In genomic region chr15:31360843-31361763, GRCh38 we compare ENCODE assay signal across 8 cellular contexts. TPM values are rescaled to one million over a fixed set of nuclear protein-coding genes. Genes with fewer than 3 reads are reported as not detected.
DNase-seq lines count a peak whose midpoint lies in the region; ATAC-seq, FAIRE-seq and TF ChIP-seq lines count a peak whose summit lies in the region.

No MANE protein-coding gene starts in this region.

- H3K27me3 ChIP-seq in K562 (ENCODE audit: control insufficient read depth in 2 of 2, insufficient read depth in 2 of 2, low read length in 2 of 2) (no peaks in the 10 kb centered on the region), brain microvascular endothelial cell (replicated peaks) (no peaks in the 10 kb centered on the region)
- H3K27me3 ChIP-seq in naive thymus-derived CD4-positive, alpha-beta T cell (ENCODE audit: control insufficient read depth in 2 of 2, insufficient read depth in 2 of 2, low read length in 2 of 2): no peaks in the 10 kb centered on the region

- no peak for TF ChIP-seq EP300 in K562 (IDR thresholded peaks at IDR 0.05; ENCODE audit: low read length)

- H3K36me3 ChIP-seq in K562 (ENCODE audit: control insufficient read depth, insufficient read depth, low read length) (no peaks in the 10 kb centered on the region), brain microvascular endothelial cell (replicated peaks) (no peaks in the 10 kb centered on the region)
- H3K36me3 ChIP-seq in naive thymus-derived CD4-positive, alpha-beta T cell (ENCODE audit: control insufficient read depth in 2 of 3, insufficient read depth in 3 of 3, low read length in 3 of 3): no peaks in the 10 kb centered on the region

- intact Hi-C loops in K562 (cut with micrococcal nuclease): no loop called here
- intact Hi-C loops in naive thymus-derived CD4-positive, alpha-beta T cell (cut with micrococcal nuclease): loop anchor here (1.0 to 2.0 kb wide), 13 partner anchors 8 to 160 kb away; partner anchors contain the start of gene KLF13 (in 1 of the 2)

- TF ChIP-seq POLR2A in GM12892 (IDR thresholded peaks at IDR 0.05; ENCODE audit: low read depth, low read length) (peak; percentile 38; the same call in 1 of the 2 replicates), K562 (conservative IDR thresholded peaks at IDR 0.05) (no peak)

- POLR2A ChIA-PET in T-cell (lab: Charles Lee): interaction anchor here (0.9 to 1.9 kb wide), 5 partner anchors 13 to 97 kb away, joined by 3 to 8 read pairs (median 4); partner anchors contain the start of gene KLF13 (in 1 of the 2)
- POLR2A ChIA-PET in K562 (lab: Yijun Ruan, JAX): interaction anchor here (0.6 to 1.1 kb wide), 4 partner anchors 13 to 127 kb away, joined by 3 to 5 read pairs (median 4); no protein-coding TSS in a partner anchor
- POLR2A ChIA-PET in naive thymus-derived CD4-positive, alpha-beta T cell (lab: Charles Lee): interaction anchor here (0.9 to 25.6 kb wide), 22 partner anchors 8 to 158 kb away, joined by 3 to 529 read pairs (median 5); partner anchors contain the start of gene KLF13

- CTCF ChIA-PET in T-cell (lab: Charles Lee): interaction anchor here (0.5 to 3.1 kb wide), 12 partner anchors 14 to 370 kb away, joined by 3 to 21 read pairs (median 4); partner anchors contain the start of gene KLF13 (in 1 of the 2)
- CTCF ChIA-PET in K562 (lab: Yijun Ruan, JAX; ENCODE audit: low intra/inter-chr PET ratio): no interaction called here
- CTCF ChIA-PET in naive thymus-derived CD4-positive, alpha-beta T cell (lab: Charles Lee): interaction anchor here (0.7 to 3.0 kb wide), 18 partner anchors 7 to 139 kb away, joined by 3 to 30 read pairs (median 4); no protein-coding TSS in a partner anchor

- H3K27ac Mint-ChIP-seq in T-cell: peak overlapping the region; percentile 96 to 98
- H3K27ac Mint-ChIP-seq in naive thymus-derived CD4-positive, alpha-beta T cell: peak overlapping the region; percentile 92 to 99 (median 97)

- no peaks in the 10 kb centered on the region for H3K9me3 ChIP-seq in K562 (replicated peaks; ENCODE audit: control insufficient read depth, insufficient read depth, low read depth, low read length)
- H3K9me3 ChIP-seq in naive thymus-derived CD4-positive, alpha-beta T cell (ENCODE audit: control insufficient read depth in 2 of 3, low read length in 3 of 3): no peaks in the 10 kb centered on the region

- no peaks in the 10 kb centered on the region for H3K9me3 Mint-ChIP-seq in T-cell
- H3K9me3 Mint-ChIP-seq in naive thymus-derived CD4-positive, alpha-beta T cell: no peaks in the 10 kb centered on the region

- H3K9ac ChIP-seq in K562 (ENCODE audit: insufficient read depth in 1 of 2, low read depth in 2 of 2, low read length in 2 of 2): peak overlapping the region in 1 of 2 experiments; percentile 53; a peak in 2 of 4 replicates

- H3K9me1 ChIP-seq in K562 (ENCODE audit: control insufficient read depth, insufficient read depth, low read length): no peaks in the 10 kb centered on the region

- no peak for TF ChIP-seq RAD21 in K562 (CRISPR knock-in tag; conservative IDR thresholded peaks at IDR 0.05 in 1 of 2, IDR thresholded peaks at IDR 0.05 in 1 of 2)

- peaks cover 20% of the 10 kb centered on the region for H3K36me3 Mint-ChIP-seq in T-cell
- H3K36me3 Mint-ChIP-seq in naive thymus-derived CD4-positive, alpha-beta T cell: peaks cover 4 to 37% (median 12%) of the 10 kb centered on the region in 5 donors

- ATAC-seq in GM21737 (IDR thresholded peaks at IDR 0.05; ENCODE audit: unreplicated experiment): peak; percentile 61
- ATAC-seq in T-cell (replicated peaks in 1 of 4): peak; percentile 79 to 84 (median 82)
- no peak for ATAC-seq in K562
- ATAC-seq in naive thymus-derived CD4-positive, alpha-beta T cell: peak; percentile 83

- H3K4me1 ChIP-seq in K562 (replicated peaks in 1 of 2; ENCODE audit: control insufficient read depth in 2 of 2, insufficient read depth in 2 of 2, low read length in 2 of 2): peaks cover 46 to 50% of the 10 kb centered on the region in 2 experiments
- H3K4me1 ChIP-seq in naive thymus-derived CD4-positive, alpha-beta T cell (ENCODE audit: control insufficient read depth in 2 of 2, insufficient read depth in 2 of 2, low read length in 2 of 2): peaks cover 91 to 93% of the 10 kb centered on the region in 2 donors

- no TSS peak for BruUV-seq in K562 (replicated peaks; lab: Mats Ljungman, UMichigan)

- no peak overlapping the region; the same call in 1 of the 2 replicates for H3K4me2 ChIP-seq in K562 (ENCODE audit: insufficient read depth, low read length)

- H3K79me2 ChIP-seq in K562 (ENCODE audit: control insufficient read depth, insufficient read depth, low read length): peaks cover 7% of the 10 kb centered on the region; the same call in 1 of the 3 replicates

- H3K4me1 Mint-ChIP-seq in T-cell: peaks cover 97 to 100% (median 99%) of the 10 kb centered on the region in 3 donors
- peaks cover 79 to 99% (median 97%) of the 10 kb centered on the region in 7 donors for H3K4me1 Mint-ChIP-seq in naive thymus-derived CD4-positive, alpha-beta T cell

- no peak for TF ChIP-seq CTCF in K562 (IDR thresholded peaks at IDR 0.05 in 2 of 3, conservative IDR thresholded peaks at IDR 0.05 in 1 of 3; ENCODE audit: insufficient read depth in 2 of 3, low read depth in 1 of 3, low read length in 3 of 3)
- TF ChIP-seq CTCF in brain microvascular endothelial cell (IDR thresholded peaks at IDR 0.05; ENCODE audit: low read depth, low read length, missing control alignments): no peak

- DNase-seq in GM12892 (ENCODE audit: insufficient read length) (peak; percentile 75), Kasumi-1 (lab: John Stamatoyannopoulos, UW) (peak; percentile 33 to 42), T-cell (peak; percentile 72 to 98 (median 91)), K562 (ENCODE audit: extremely low read depth in 1 of 4, low spot score in 3 of 4) (no peak), midbrain (lab: John Stamatoyannopoulos, UW) (no peak), brain microvascular endothelial cell (no peak)
- DNase-seq in naive thymus-derived CD4-positive, alpha-beta T cell: peak; percentile 53 to 98 (median 96)

- peak overlapping the region; percentile 64 to 94 (median 65) for H3K4me3 Mint-ChIP-seq in T-cell
- peak overlapping the region; percentile 76 to 95 (median 85) for H3K4me3 Mint-ChIP-seq in naive thymus-derived CD4-positive, alpha-beta T cell

- WGBS in K562 (ENCODE audit: insufficient coverage, low coverage, missing lambda C conversion rate): 61% methylated on average over 14 of the region's 17 CpGs

- FAIRE-seq in GM12892 (lab: Jason Lieb, UNC): peak; percentile 92
- no peak for FAIRE-seq in K562 (lab: Jason Lieb, UNC)

- H3K4me3 ChIP-seq in K562 (no peak overlapping the region), brain microvascular endothelial cell (ENCODE audit: low read depth, low read length) (no peak overlapping the region)
- H3K4me3 ChIP-seq in naive thymus-derived CD4-positive, alpha-beta T cell (ENCODE audit: low read length): peak overlapping the region; percentile 46

- H2AFZ ChIP-seq in K562 (ENCODE audit: low read depth, low read length): peak overlapping the region; percentile 62

- H4K20me1 ChIP-seq in K562 (replicated peaks; ENCODE audit: control insufficient read depth, insufficient read depth, low read length): no peaks in the 10 kb centered on the region

- in situ Hi-C loops in K562 (cut with MboI): no loop called here
- in situ Hi-C loops in brain microvascular endothelial cell (cut with HindIII; ENCODE audit: low pct_ligation_motif_present, low sequenced_read_pairs): no loop called here

- H3K27ac ChIP-seq in K562 (ENCODE audit: extremely low read depth, low read depth, low read length): peak overlapping the region; percentile 8; the same call in 1 of the 3 replicates
- H3K27ac ChIP-seq in naive thymus-derived CD4-positive, alpha-beta T cell (ENCODE audit: low read depth, low read length): peak overlapping the region; percentile 94
- H3K27ac ChIP-seq in brain microvascular endothelial cell: no peak overlapping the region

- H3K27me3 Mint-ChIP-seq in T-cell: no peaks in the 10 kb centered on the region
- no peaks in the 10 kb centered on the region for H3K27me3 Mint-ChIP-seq in naive thymus-derived CD4-positive, alpha-beta T cell

TF ChIP-seq in K562, 482 proteins besides CTCF, POLR2A, EP300 and RAD21 (continues in another document):
- TF ChIP-seq MAZ (CRISPR knock-in tag; conservative IDR thresholded peaks at IDR 0.05 in 1 of 2, IDR thresholded peaks at IDR 0.05 in 1 of 2) (no peak), FOS (IDR thresholded peaks at IDR 0.05; ENCODE audit: extremely low read depth, insufficient read length) (no peak), ZNF232 (CRISPR knock-in tag; IDR thresholded peaks at IDR 0.05) (no peak), MYNN (IDR thresholded peaks at IDR 0.05) (no peak), MYNN (CRISPR knock-in tag; IDR thresholded peaks at IDR 0.05) (no peak), ZNF778 (CRISPR knock-in tag; IDR thresholded peaks at IDR 0.05) (no peak)

RNA-seq across cellular contexts. Expression of gene KLF13, which starts 34.5 kb away (rescaled TPM):
- polyA plus RNA-seq in GM12892 (2012; ENCODE audit: missing spikeins): 39.1 TPM
- total RNA-seq in T-cell (100 to 1,000 TPM; 218 to 327 (median 288) TPM), K562 (2014; rRNA removed) (6.4 and 6.5 TPM in 2 replicates), K562 (2014; rRNA removed; fragmentation: Illumina TruSeq; extraction: Trizol) (8.1 and 9.6 TPM in 2 replicates), K562 (2015; rRNA removed; fragmentation: Illumina TruSeq; extraction: Trizol) (4.5 and 6.1 TPM in 2 replicates), K562 (2021) (10.5 and 13.6 TPM in 2 replicates)
- 3.0 and 4.1 TPM in 2 replicates for total RNA-seq in K562 (2011; cell fraction: chromatin; rRNA removed; ENCODE audit: low replicate concordance)
- 3.0 and 4.2 TPM in 2 replicates for total RNA-seq in K562 (2011; cell fraction: nucleolus; rRNA removed)
- total RNA-seq in K562 (2011; cell fraction: nucleoplasm; rRNA removed): 6.4 and 7.3 TPM in 2 replicates
- polyA plus RNA-seq in K562 (2011; rRNA removed) (4.1 and 4.8 TPM in 2 replicates), K562 (2014; fragmentation: Illumina TruSeq; extraction: Trizol) (5.9 TPM in 2 replicates), K562 (2014; fragmentation: Nextera tagmentation; extraction: Ambion mirVana) (1 to 10 TPM; 1.8 to 2.2 TPM), K562 (2014; rRNA removed) (3.0 and 3.3 TPM in 2 replicates)
- 2.1 and 2.7 TPM in 2 replicates for polyA plus RNA-seq in K562 (2011; cell fraction: cytosol; rRNA removed)
- polyA plus RNA-seq in K562 (2011; cell fraction: nucleus; rRNA removed): 1.3 and 2.2 TPM in 2 replicates
- polyA plus RNA-seq in K562 (2012): 6.4 and 7.3 TPM in 2 replicates
- polyA minus RNA-seq in K562 (2011; rRNA and poly(A)+ RNA removed): 4.6 and 5.4 TPM in 2 replicates
- polyA minus RNA-seq in K562 (2011; cell fraction: cytosol; rRNA and poly(A)+ RNA removed): 3.5 and 4.4 TPM in 2 replicates
- 1.00 and 1.3 TPM in 2 replicates for polyA minus RNA-seq in K562 (2011; cell fraction: nucleus; rRNA and poly(A)+ RNA removed)
- total RNA-seq in naive thymus-derived CD4-positive, alpha-beta T cell: 100 to 1,000 TPM; 175 to 256 (median 199) TPM
- 10 to 100 TPM; 42.4 to 53.7 TPM for polyA plus RNA-seq in naive thymus-derived CD4-positive, alpha-beta T cell

Comparison
In these comparisons a context has a peak if more than half of its experiments do, and no peak if none do; other contexts are left out.
1. DNase-seq: peak in GM12892 (single experiment), Kasumi-1 (2 of 2), T-cell (34 of 34) and naive thymus-derived CD4-positive, alpha-beta T cell (9 of 9); none in K562 (0 of 4), midbrain (single experiment) and brain microvascular endothelial cell (single experiment).
2. RNA of gene KLF13, which starts 34.5 kb away (total RNA-seq): 218 to 327 TPM in T-cell and 175 to 256 TPM in naive thymus-derived CD4-positive, alpha-beta T cell; 3.0 to 13.6 TPM in K562; every median in the first group is over 10 times any median in the second.